ENCODE assay signal across 9 cellular contexts in the genomic region with DNA sequence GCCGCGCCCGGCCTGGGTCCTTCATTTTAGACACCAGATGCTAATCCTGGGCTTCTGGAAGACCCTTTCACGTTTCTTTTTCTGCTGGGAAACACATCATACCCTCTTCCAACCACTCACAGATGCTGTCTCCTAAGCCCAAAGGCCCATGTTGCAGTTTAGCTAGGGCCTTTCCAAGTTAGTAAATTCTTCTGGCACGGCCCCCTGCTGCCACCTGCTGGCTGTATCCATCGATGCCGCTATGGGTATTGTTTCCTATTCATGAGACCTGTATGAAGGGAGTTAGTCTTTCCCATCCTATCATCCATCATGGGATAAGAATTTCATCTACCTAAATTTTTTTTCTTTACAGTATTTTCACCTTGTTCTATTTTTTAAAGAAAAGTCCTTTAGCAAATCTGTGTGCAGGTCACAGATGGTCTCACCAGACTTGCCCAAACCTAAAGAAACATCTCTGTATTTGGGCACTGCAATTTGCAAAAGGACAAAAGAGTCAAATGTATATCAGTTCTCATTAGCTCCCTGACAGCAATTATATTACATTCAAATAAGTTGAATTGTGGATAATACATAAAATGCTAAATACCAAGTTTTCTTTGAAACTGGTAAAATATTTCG. TPM values are rescaled to one million over a fixed set of nuclear protein-coding genes. Genes with fewer than 3 reads are reported as not detected.
DNase-seq lines count a peak whose midpoint lies in the region; ATAC-seq and TF ChIP-seq lines count a peak whose summit lies in the region.
"Had no signal": no experiment of that assay in that cellular context is flagged by ENCODE, and none has a peak within 500 bp of the region (broad histone marks: within the 10 kb centered on the region; RNA-seq: fewer than 3 reads in every experiment).

No MANE protein-coding gene starts in this region.

- DNase-seq in NCI-H2196 (lab: John Stamatoyannopoulos, UW; ENCODE audit: unreplicated experiment) = peak; percentile 48
- DNase-seq in NCI-H2196 treated with DMSO at 0.1 percent for 48 hours (lab: John Stamatoyannopoulos, UW; ENCODE audit: unreplicated experiment) = no peak
- peak; percentile 86 for DNase-seq in activated naive CD4-positive, alpha-beta T cell treated with anti-CD3 and anti-CD28 coated beads for 36 hours
- peak; percentile 77 for DNase-seq in glutamatergic neuron
- DNase-seq in prostate gland (ENCODE audit: low spot score) = peak; percentile 80
- peak; percentile 82 to 91 for DNase-seq in aorta

- H3K27me3 ChIP-seq in Loucy (ENCODE audit: insufficient read depth, low read length, poor library complexity, severe bottlenecking) = no peaks in the 10 kb centered on the region
- H3K27me3 ChIP-seq in prostate gland (replicated peaks; ENCODE audit: insufficient read depth) = no peaks in the 10 kb centered on the region
- no peaks in the 10 kb centered on the region for H3K27me3 ChIP-seq in aorta (ENCODE audit: control insufficient read depth in 1 of 2, insufficient read depth in 2 of 2, low read length in 1 of 2)
- H3K27me3 ChIP-seq: BLaER1 treated with 17β-estradiol and CSF1 and Interleukin-3, amounts not matched to agents 10 nM and 100 nM had no signal

- H3K4me3 ChIP-seq in Loucy (ENCODE audit: low read length, poor library complexity, severe bottlenecking) (no peak overlapping the region), prostate gland (no peak overlapping the region), aorta (ENCODE audit: low read length in 2 of 2) (no peak overlapping the region)
- H3K4me3 ChIP-seq: BLaER1 treated with 17β-estradiol and CSF1 and Interleukin-3, amounts not matched to agents 10 nM and 100 nM had no signal

- no peak overlapping the region for H3K4me3 Mint-ChIP-seq in activated naive CD4-positive, alpha-beta T cell treated with anti-CD3 and anti-CD28 coated beads for 36 hours
- H3K4me3 Mint-ChIP-seq in glutamatergic neuron (ENCODE audit: unreplicated experiment) = no peak overlapping the region

- no peaks in the 10 kb centered on the region for H3K9me2 ChIP-seq in Loucy (replicated peaks; ENCODE audit: low read depth, low read length)

- WGBS in prostate gland = 49% methylated on average over 8 of the region's 8 CpGs
- 47 to 49% methylated on average over 8 of the region's 8 CpGs for WGBS in aorta, 2 donors

- H4K20me1 ChIP-seq in Loucy (ENCODE audit: insufficient read depth, low read length, poor library complexity, severe bottlenecking) = no peaks in the 10 kb centered on the region
- H4K20me1 ChIP-seq: BLaER1 treated with 17β-estradiol and CSF1 and Interleukin-3, amounts not matched to agents 10 nM and 100 nM had no signal

- TF ChIP-seq CTCF in Loucy (conservative IDR thresholded peaks at IDR 0.05; ENCODE audit: low read length) (peak; percentile 71), glutamatergic neuron (IDR thresholded peaks at IDR 0.05; ENCODE audit: partially characterized antibody, unreplicated experiment) (peak; percentile 70), prostate gland (IDR thresholded peaks at IDR 0.05) (peak; percentile 40 to 79 (median 66))

- H3K36me3 Mint-ChIP-seq in activated naive CD4-positive, alpha-beta T cell treated with anti-CD3 and anti-CD28 coated beads for 36 hours (ENCODE audit: low read depth) = no peaks in the 10 kb centered on the region
- no peaks in the 10 kb centered on the region for H3K36me3 Mint-ChIP-seq in glutamatergic neuron (ENCODE audit: unreplicated experiment)

- H3K9ac ChIP-seq in Loucy (ENCODE audit: low read depth, low read length, poor library complexity, severe bottlenecking) = no peak overlapping the region
- H3K9ac ChIP-seq: BLaER1 treated with 17β-estradiol and CSF1 and Interleukin-3, amounts not matched to agents 10 nM and 100 nM had no signal

- H2AFZ ChIP-seq in Loucy (ENCODE audit: low read length) = no peak overlapping the region

- H3K9me3 Mint-ChIP-seq in activated naive CD4-positive, alpha-beta T cell treated with anti-CD3 and anti-CD28 coated beads for 36 hours = no peaks in the 10 kb centered on the region
- no peaks in the 10 kb centered on the region for H3K9me3 Mint-ChIP-seq in glutamatergic neuron (ENCODE audit: unreplicated experiment)

- peak; percentile 90 for ATAC-seq in SK-N-SH treated with all-trans-retinoic acid at 6 μM for 48 hours
- ATAC-seq in aorta (ENCODE audit: low FRiP score) = peak; percentile 84

- no peaks in the 10 kb centered on the region for H3F3A ChIP-seq in Loucy (ENCODE audit: low read depth)

- H3K27me3 Mint-ChIP-seq in activated naive CD4-positive, alpha-beta T cell treated with anti-CD3 and anti-CD28 coated beads for 36 hours (ENCODE audit: low read depth) = no peaks in the 10 kb centered on the region
- H3K27me3 Mint-ChIP-seq in glutamatergic neuron (ENCODE audit: unreplicated experiment) = no peaks in the 10 kb centered on the region

- H3K4me2 ChIP-seq in Loucy (ENCODE audit: low read depth, low read length, poor library complexity, severe bottlenecking) = no peak overlapping the region
- H3K4me2 ChIP-seq: BLaER1 treated with 17β-estradiol and CSF1 and Interleukin-3, amounts not matched to agents 10 nM and 100 nM had no signal

- intact Hi-C loops in activated naive CD4-positive, alpha-beta T cell treated with anti-CD3 and anti-CD28 coated beads for 36 hours (cut with micrococcal nuclease) = loop anchor here (1.0 to 10.0 kb wide), 3 partner anchors 37 to 412 kb away; a partner anchor contains a TSS
- intact Hi-C loops in prostate gland (cut with DNase I) = loop anchor here (2.0 kb wide), 1 partner anchor 38 kb away; a partner anchor contains a TSS
- intact Hi-C loops in aorta (cut with DNase I) = loop anchor here in 1 of 2 donors (2.0 kb wide), 1 partner anchor 38 kb away; a partner anchor contains a TSS

- H3K4me1 ChIP-seq in Loucy (ENCODE audit: insufficient read depth, low read length, poor library complexity, severe bottlenecking) (peaks cover 11% of the 10 kb centered on the region), prostate gland (replicated peaks) (no peaks in the 10 kb centered on the region), aorta (ENCODE audit: control insufficient read depth in 1 of 2, insufficient read depth in 2 of 2, low read length in 2 of 2) (no peaks in the 10 kb centered on the region)

- H3K4me1 Mint-ChIP-seq in activated naive CD4-positive, alpha-beta T cell treated with anti-CD3 and anti-CD28 coated beads for 36 hours (ENCODE audit: low read depth) = peaks cover 18% of the 10 kb centered on the region
- H3K4me1 Mint-ChIP-seq in glutamatergic neuron (ENCODE audit: low read depth, unreplicated experiment) = no peaks in the 10 kb centered on the region

- TF ChIP-seq POLR2A in prostate gland (IDR thresholded peaks at IDR 0.05) = no peak

- H3K36me3 ChIP-seq in Loucy (ENCODE audit: insufficient read depth, low read length) (no peaks in the 10 kb centered on the region), prostate gland (no peaks in the 10 kb centered on the region), aorta (ENCODE audit: control insufficient read depth in 1 of 2, insufficient read depth in 2 of 2, low read length in 1 of 2) (no peaks in the 10 kb centered on the region)
- H3K36me3 ChIP-seq: BLaER1 treated with 17β-estradiol and CSF1 and Interleukin-3, amounts not matched to agents 10 nM and 100 nM had no signal

- H3K79me2 ChIP-seq in Loucy (ENCODE audit: insufficient read depth, low read length) = no peaks in the 10 kb centered on the region

- CTCF ChIA-PET in activated naive CD4-positive, alpha-beta T cell treated with anti-CD3 and anti-CD28 coated beads for 36 hours (lab: Charles Lee) = interaction anchor here (0.6 to 3.5 kb wide), 12 partner anchors 11 to 723 kb away, joined by 3 to 29 read pairs (median 3); a partner anchor contains a TSS

- H3K9me3 ChIP-seq in Loucy (ENCODE audit: insufficient read depth, low read depth, low read length) (no peaks in the 10 kb centered on the region), prostate gland (no peaks in the 10 kb centered on the region), aorta (ENCODE audit: control insufficient read depth, low read length) (no peaks in the 10 kb centered on the region)
- H3K9me3 ChIP-seq: BLaER1 treated with 17β-estradiol and CSF1 and Interleukin-3, amounts not matched to agents 10 nM and 100 nM had no signal

- H3K27ac ChIP-seq in prostate gland = no peak overlapping the region
- no peak overlapping the region for H3K27ac ChIP-seq in aorta (ENCODE audit: low read depth in 1 of 2, low read length in 2 of 2)

- no peak overlapping the region for H3K27ac Mint-ChIP-seq in activated naive CD4-positive, alpha-beta T cell treated with anti-CD3 and anti-CD28 coated beads for 36 hours
- no peak overlapping the region for H3K27ac Mint-ChIP-seq in glutamatergic neuron (ENCODE audit: unreplicated experiment)

TF ChIP-seq in SK-N-SH treated with all-trans-retinoic acid at 6 μM for 48 hours, 23 proteins besides CTCF, POLR2A, EP300 and RAD21:
- TF ChIP-seq, protein P1, sequence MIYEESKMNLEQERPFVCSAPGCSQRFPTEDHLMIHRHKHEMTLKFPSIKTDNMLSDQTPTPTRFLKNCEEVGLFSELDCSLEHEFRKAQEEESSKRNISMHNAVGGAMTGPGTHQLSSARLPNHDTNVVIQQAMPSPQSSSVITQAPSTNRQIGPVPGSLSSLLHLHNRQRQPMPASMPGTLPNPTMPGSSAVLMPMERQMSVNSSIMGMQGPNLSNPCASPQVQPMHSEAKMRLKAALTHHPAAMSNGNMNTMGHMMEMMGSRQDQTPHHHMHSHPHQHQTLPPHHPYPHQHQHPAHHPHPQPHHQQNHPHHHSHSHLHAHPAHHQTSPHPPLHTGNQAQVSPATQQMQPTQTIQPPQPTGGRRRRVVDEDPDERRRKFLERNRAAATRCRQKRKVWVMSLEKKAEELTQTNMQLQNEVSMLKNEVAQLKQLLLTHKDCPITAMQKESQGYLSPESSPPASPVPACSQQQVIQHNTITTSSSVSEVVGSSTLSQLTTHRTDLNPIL (CRISPR knock-in tag; IDR thresholded peaks at IDR 0.05; ENCODE audit: low read depth) = no peak
- TF ChIP-seq ZNF565 (CRISPR knock-in tag; conservative IDR thresholded peaks at IDR 0.05; ENCODE audit: low read depth) (no peak), ZNF8 (CRISPR knock-in tag; IDR thresholded peaks at IDR 0.05) (no peak), SNAI2 (CRISPR knock-in tag; IDR thresholded peaks at IDR 0.05) (no peak)

RNA-seq across cellular contexts. Expression of a gene that starts 37.8 kb away (rescaled TPM):
- total RNA-seq in activated naive CD4-positive, alpha-beta T cell treated with anti-CD3 and anti-CD28 coated beads for 36 hours = 10 to 100 TPM; 10.1 to 11.1 TPM
- total RNA-seq in glutamatergic neuron (ENCODE audit: unreplicated experiment) (5.0 TPM), prostate gland (10 to 100 TPM; 16.5 to 36.5 TPM), aorta (1 to 10 TPM; 2.5 to 3.0 TPM)
- polyA plus RNA-seq in aorta = under 1 TPM; 0.33 to 0.38 TPM

RNA-seq across cellular contexts. Expression of a gene that starts 40.2 kb away (rescaled TPM):
- total RNA-seq in activated naive CD4-positive, alpha-beta T cell treated with anti-CD3 and anti-CD28 coated beads for 36 hours = 1 to 10 TPM; 4.0 to 4.2 TPM
- total RNA-seq in glutamatergic neuron (ENCODE audit: unreplicated experiment) = 10.7 TPM
- total RNA-seq in prostate gland = 1 to 10 TPM; 6.0 to 7.6 TPM
- total RNA-seq in aorta = 10 to 100 TPM in 1 of 2 donors, 1 to 10 TPM in 1; 9.3 to 11.0 TPM
- 10 to 100 TPM in 1 of 2 donors, 1 to 10 TPM in 1; 7.0 to 10.8 TPM for polyA plus RNA-seq in aorta
